Comparison of ENCODE assay signal across 8 cellular contexts in genomic region chr10:6445671-6446278, GRCh38.
DNase-seq lines count a peak whose midpoint lies in the region; ATAC-seq, FAIRE-seq and TF ChIP-seq lines count a peak whose summit lies in the region.

No MANE protein-coding gene starts in this region.

- peak; percentile 13 to 69 (median 42) for DNase-seq in CD4-positive, CD25-positive, alpha-beta regulatory T cell
- peak; percentile 24 for DNase-seq in HTR-8/SVneo (ENCODE audit: insufficient read length, low spot score)
- peak; percentile 44 for DNase-seq in bronchial epithelial cell (ENCODE audit: low read depth)
- DNase-seq in left colon = peak in 1 of 2 donors; percentile 67
- DNase-seq in stimulated activated CD4-positive, alpha-beta T cell treated with anti-CD3 and anti-CD28 coated beads, TNF-alpha, amount 100 ng/mL, for 4 hours (ENCODE audit: low read depth in 3 of 3) = peak; percentile 32 to 50 (median 35)

- H3K27me3 ChIP-seq in CD4-positive, CD25-positive, alpha-beta regulatory T cell (ENCODE audit: control insufficient read depth, insufficient read depth, low read length) = no peaks in the 10 kb centered on the region
- no peaks in the 10 kb centered on the region for H3K27me3 ChIP-seq in bronchial epithelial cell (ENCODE audit: control insufficient read depth, insufficient read depth, low read length)

- intact Hi-C loops in left colon (cut with DNase I, micrococcal nuclease) = no loop called here

- H3K27ac Mint-ChIP-seq in CD4-positive, CD25-positive, alpha-beta regulatory T cell = peak overlapping the region in 1 of 3 donors; percentile 93

- H3K4me3 Mint-ChIP-seq in CD4-positive, CD25-positive, alpha-beta regulatory T cell = peak overlapping the region in 2 of 4 donors; percentile 10 to 32

- H3K36me3 Mint-ChIP-seq in CD4-positive, CD25-positive, alpha-beta regulatory T cell = peaks cover 44% of the 10 kb centered on the region

- TF ChIP-seq CTCF in WI38 (IDR thresholded peaks at IDR 0.05; ENCODE audit: low read depth, low read length) = peak; percentile 70
- TF ChIP-seq CTCF in bronchial epithelial cell (IDR thresholded peaks at IDR 0.05; ENCODE audit: insufficient read depth, low read length, severe bottlenecking) = peak; percentile 74

- no peaks in the 10 kb centered on the region for H3K9me3 ChIP-seq in CD4-positive, CD25-positive, alpha-beta regulatory T cell (ENCODE audit: control insufficient read depth in 2 of 2, low read length in 2 of 2)

- no peaks in the 10 kb centered on the region for H3K9me3 Mint-ChIP-seq in CD4-positive, CD25-positive, alpha-beta regulatory T cell

- H3K27ac ChIP-seq in CD4-positive, CD25-positive, alpha-beta regulatory T cell (ENCODE audit: insufficient read depth, low read length, poor library complexity, severe bottlenecking) = no peak overlapping the region

- ATAC-seq in CD4-positive, CD25-positive, alpha-beta regulatory T cell (ENCODE audit: low read depth in 2 of 2) = peak; percentile 50 to 55
- ATAC-seq in left colon (peak; percentile 53), GM18867 (IDR thresholded peaks at IDR 0.05; ENCODE audit: unreplicated experiment) (no peak), GM18505 (IDR thresholded peaks at IDR 0.05; ENCODE audit: unreplicated experiment) (no peak)

- FAIRE-seq in HTR-8/SVneo (lab: Jason Lieb, UNC) = no peak
- peak; percentile 7 for FAIRE-seq in bronchial epithelial cell (lab: Jason Lieb, UNC)

- no peak overlapping the region for H3K4me3 ChIP-seq in CD4-positive, CD25-positive, alpha-beta regulatory T cell (ENCODE audit: low read depth, low read length)
- no peak overlapping the region for H3K4me3 ChIP-seq in WI38 (ENCODE audit: low read depth, low read length)
- H3K4me3 ChIP-seq in bronchial epithelial cell (ENCODE audit: low read depth, low read length) = no peak overlapping the region

- no peak for TF ChIP-seq POLR2A in GM18505 (IDR thresholded peaks at IDR 0.05; ENCODE audit: borderline replicate concordance, extremely low read depth, insufficient read depth, insufficient read length)

- no peaks in the 10 kb centered on the region for H3K27me3 Mint-ChIP-seq in CD4-positive, CD25-positive, alpha-beta regulatory T cell

- peaks cover 13 to 43% (median 19%) of the 10 kb centered on the region in 4 donors for H3K4me1 Mint-ChIP-seq in CD4-positive, CD25-positive, alpha-beta regulatory T cell

- peaks cover 8% of the 10 kb centered on the region for H3K4me1 ChIP-seq in CD4-positive, CD25-positive, alpha-beta regulatory T cell (ENCODE audit: control insufficient read depth, insufficient read depth, low read length, poor library complexity, severe bottlenecking)

- peaks cover 42% of the 10 kb centered on the region for H3K36me3 ChIP-seq in CD4-positive, CD25-positive, alpha-beta regulatory T cell (ENCODE audit: control insufficient read depth, insufficient read depth, low read length)
- H3K36me3 ChIP-seq in bronchial epithelial cell (ENCODE audit: control insufficient read depth, insufficient read depth, low read length) = no peaks in the 10 kb centered on the region

Comparison
In these comparisons a context has a peak if more than half of its experiments do, and no peak if none do; other contexts are left out.
1. ATAC-seq: peak in CD4-positive, CD25-positive, alpha-beta regulatory T cell (2 of 2) and left colon (single experiment); none in GM18867 (single experiment) and GM18505 (single experiment).